Comparison of ENCODE assay signal across 12 cellular contexts in genomic region chr18:33924576-33924975, GRCh38.
"Had no signal": no experiment of that assay in that cellular context is flagged by ENCODE, and none has a peak within 500 bp of the region (broad histone marks: within the 10 kb centered on the region; RNA-seq: fewer than 3 reads in every experiment).

No MANE protein-coding gene starts in this region.

- H3K4me2 ChIP-seq: hepatocyte had no signal

- DNase-seq: activated CD4-positive, alpha-beta T cell treated with anti-CD3 and anti-CD28 coated beads, Interleukin-2, amount 50 U/mL, for 4 hours; activated CD4-positive, CD25-positive, alpha-beta regulatory T cell treated with anti-CD3 and anti-CD28 coated beads, Interleukin-2, amount 50 U/mL, for 72 hours; activated effector memory CD4-positive, alpha-beta T cell treated with Interleukin-2 at 50 U/mL for 16 hours; activated T-cell treated with anti-CD3 and anti-CD28 coated beads, Interleukin-2, amount 50 U/mL, for 1 hour; left ventricle myocardium superior; mesendoderm; nephron progenitor cell; sigmoid colon; stimulated activated CD4-positive, alpha-beta T cell treated with anti-CD3 and anti-CD28 coated beads, Interleukin-2, amount 100 ng/mL, for 24 hours; stimulated activated naive CD4-positive, alpha-beta T cell; upper lobe of right lung had no signal

- H3K27me3 ChIP-seq: hepatocyte, sigmoid colon, upper lobe of right lung had no signal

- ATAC-seq: left ventricle myocardium superior, upper lobe of right lung had no signal

- H2AFZ ChIP-seq: hepatocyte had no signal

- H3K9me3 ChIP-seq: sigmoid colon, upper lobe of right lung had no signal

- H3K79me2 ChIP-seq: hepatocyte had no signal

- H3K36me3 ChIP-seq: sigmoid colon, upper lobe of right lung had no signal

- H3K4me3 ChIP-seq: hepatocyte, sigmoid colon, upper lobe of right lung had no signal

- H3K27ac ChIP-seq: hepatocyte, sigmoid colon, upper lobe of right lung had no signal

- H3K4me1 ChIP-seq: upper lobe of right lung had no signal
